In the genomic region with DNA sequence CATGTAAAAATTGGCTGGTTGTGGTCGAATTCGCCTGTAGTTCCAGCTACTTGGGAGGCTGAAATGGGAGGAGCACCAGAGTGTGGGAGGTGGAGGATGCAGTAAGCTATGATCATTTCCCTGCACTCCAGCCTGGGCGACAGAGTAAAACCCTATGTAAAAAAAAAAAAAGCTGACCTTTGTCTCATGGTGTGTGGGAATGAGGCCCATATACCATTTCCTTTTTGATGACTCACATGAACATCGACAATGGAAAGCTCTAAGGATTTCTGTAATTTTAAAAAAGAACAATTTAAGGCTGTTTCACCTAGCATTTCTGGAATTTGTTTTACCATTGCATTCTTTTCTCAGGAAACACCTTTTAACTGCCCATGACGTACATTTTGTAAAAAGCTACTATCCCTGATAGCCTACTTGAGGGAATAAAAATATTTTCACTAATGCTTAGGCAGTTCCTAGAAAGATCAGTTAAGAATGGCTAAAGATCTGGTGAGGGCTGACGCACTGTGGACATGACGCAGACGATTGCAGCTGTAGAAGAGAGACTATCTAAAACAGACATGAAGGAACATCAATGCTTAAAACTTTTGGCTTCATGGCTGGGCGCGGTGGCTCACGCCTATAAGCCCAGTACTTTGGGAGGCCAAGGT, we compare ENCODE assay signal across 20 cellular contexts.
DNase-seq lines count a peak whose midpoint lies in the region; ATAC-seq, FAIRE-seq and TF ChIP-seq lines count a peak whose summit lies in the region.
"Had no signal": no experiment of that assay in that cellular context is flagged by ENCODE, and none has a peak within 500 bp of the region (broad histone marks: within the 10 kb centered on the region; RNA-seq: fewer than 3 reads in every experiment).

No MANE protein-coding gene starts in this region.

- H3K27me3 Mint-ChIP-seq in MCF 10A (ENCODE audit: insufficient read depth, unreplicated experiment) (no peaks in the 10 kb centered on the region), astrocyte (ENCODE audit: low read depth, unreplicated experiment) (no peaks in the 10 kb centered on the region)
- no peaks in the 10 kb centered on the region for H3K27me3 Mint-ChIP-seq in activated CD8-positive, alpha-beta T cell treated with anti-CD3 and anti-CD28 coated beads, Interleukin-2, amount 10 ng/mL, durations not matched to agents 7 days and 5 days (ENCODE audit: low read depth)
- H3K27me3 Mint-ChIP-seq: CD4-positive, CD25-positive, alpha-beta regulatory T cell had no signal

- H3K36me3 Mint-ChIP-seq in MCF 10A (ENCODE audit: insufficient read depth, unreplicated experiment) (no peaks in the 10 kb centered on the region), astrocyte (ENCODE audit: low read depth, unreplicated experiment) (no peaks in the 10 kb centered on the region)
- no peaks in the 10 kb centered on the region for H3K36me3 Mint-ChIP-seq in activated CD8-positive, alpha-beta T cell treated with anti-CD3 and anti-CD28 coated beads, Interleukin-2, amount 10 ng/mL, durations not matched to agents 7 days and 5 days (ENCODE audit: low read depth)
- H3K36me3 Mint-ChIP-seq: activated naive CD4-positive, alpha-beta T cell treated with anti-CD3 and anti-CD28 coated beads, Interleukin-2, amount 50 U/mL, for 72 hours; CD4-positive, CD25-positive, alpha-beta regulatory T cell had no signal

- DNase-seq in MCF 10A (ENCODE audit: unreplicated experiment): peak; percentile 35
- no peak for DNase-seq in breast epithelium (ENCODE audit: low spot score in 2 of 2)
- DNase-seq in astrocyte (ENCODE audit: low read depth): peak; percentile 33
- peak; percentile 83 for DNase-seq in iris pigment epithelial cell (ENCODE audit: low read depth)
- no peak for DNase-seq in mucosa of gallbladder (ENCODE audit: low spot score)
- DNase-seq in NCI-H1048 (lab: John Stamatoyannopoulos, UW): no peak
- DNase-seq in Right ventricle myocardium inferior (ENCODE audit: missing footprints): no peak
- no peak for DNase-seq in activated CD8-positive, alpha-beta T cell treated with anti-CD3 and anti-CD28 coated beads, Interleukin-2, amount 10 ng/mL, durations not matched to agents 7 days and 5 days
- DNase-seq: activated CD4-positive, CD25-positive, alpha-beta regulatory T cell treated with anti-CD3 and anti-CD28 coated beads, Interleukin-2, amount 50 U/mL, for 72 hours; CD4-positive, CD25-positive, alpha-beta regulatory T cell; central memory CD4-positive, alpha-beta T cell; kidney; NCI-H2081; NCI-H748 treated with DMSO at 0.1 percent for 48 hours had no signal

- H3K27ac ChIP-seq in breast epithelium (no peak overlapping the region), astrocyte (ENCODE audit: low read depth, low read length) (peak overlapping the region; percentile 49)
- H3K27ac ChIP-seq: parathyroid adenoma had no signal

- no peaks in the 10 kb centered on the region for H3K79me2 ChIP-seq in astrocyte (ENCODE audit: insufficient read depth, low read length)
- H3K79me2 ChIP-seq: parathyroid adenoma had no signal

- CTCF ChIA-PET in MCF 10A (lab: Yijun Ruan, JAX): interaction anchor here (0.7 to 0.9 kb wide), 2 partner anchors 30 to 398 kb away, joined by 3 read pairs; no protein-coding TSS in a partner anchor
- CTCF ChIA-PET in activated CD8-positive, alpha-beta T cell treated with anti-CD3 and anti-CD28 coated beads, Interleukin-2, amount 10 ng/mL, durations not matched to agents 7 days and 5 days (lab: Charles Lee): no interaction called here

- peak overlapping the region; percentile 16 for H3K4me2 ChIP-seq in astrocyte (ENCODE audit: low read length)

- H3K36me3 ChIP-seq in breast epithelium: no peaks in the 10 kb centered on the region
- H3K36me3 ChIP-seq in astrocyte (ENCODE audit: insufficient read depth, low read length): no peaks in the 10 kb centered on the region
- H3K36me3 ChIP-seq: heart left ventricle had no signal

- no peak for ATAC-seq in Right ventricle myocardium inferior
- no peak for ATAC-seq in activated CD8-positive, alpha-beta T cell treated with anti-CD3 and anti-CD28 coated beads, Interleukin-2, amount 10 ng/mL, durations not matched to agents 7 days and 5 days
- ATAC-seq: activated naive CD4-positive, alpha-beta T cell treated with anti-CD3 and anti-CD28 coated beads, Interleukin-2, amount 50 U/mL, for 72 hours had no signal

- no peaks in the 10 kb centered on the region for H4K20me1 ChIP-seq in astrocyte (ENCODE audit: insufficient read depth, low read length)

- no peak overlapping the region for H3K4me3 Mint-ChIP-seq in MCF 10A (ENCODE audit: unreplicated experiment)
- no peak overlapping the region for H3K4me3 Mint-ChIP-seq in astrocyte (ENCODE audit: unreplicated experiment)
- H3K4me3 Mint-ChIP-seq in activated CD8-positive, alpha-beta T cell treated with anti-CD3 and anti-CD28 coated beads, Interleukin-2, amount 10 ng/mL, durations not matched to agents 7 days and 5 days: no peak overlapping the region
- H3K4me3 Mint-ChIP-seq: CD4-positive, CD25-positive, alpha-beta regulatory T cell; T-helper 1 cell treated with Interleukin-12 subunit alpha and Interleukin-12 subunit beta and Interleukin-4 antibody, amounts not matched to agents 30 μg/mL and 1 μg/mL, for 36 hours had no signal

- no peak for TF ChIP-seq POLR2A in breast epithelium (IDR thresholded peaks at IDR 0.05)

- FAIRE-seq in astrocyte (lab: Jason Lieb, UNC): no peak
- FAIRE-seq: A204.1, G401.6, kidney had no signal

- H3K4me3 ChIP-seq in breast epithelium (no peak overlapping the region), astrocyte (ENCODE audit: insufficient read depth, low read depth, low read length) (no peak overlapping the region)
- H3K4me3 ChIP-seq: heart left ventricle had no signal

- intact Hi-C loops in MCF 10A (cut with micrococcal nuclease) (no loop called here), breast epithelium (cut with DNase I; ENCODE audit: low total_unique reads) (no loop called here), Right ventricle myocardium inferior (cut with DNase I) (no loop called here)

- H2AFZ ChIP-seq in astrocyte (ENCODE audit: low read depth, low read length): no peak overlapping the region
- H2AFZ ChIP-seq: parathyroid adenoma had no signal

- no peaks in the 10 kb centered on the region for H3K4me1 ChIP-seq in breast epithelium
- no peaks in the 10 kb centered on the region for H3K4me1 ChIP-seq in astrocyte (ENCODE audit: insufficient read depth, low read length)
- H3K4me1 ChIP-seq: heart left ventricle, parathyroid adenoma had no signal

- BruUV-seq in MCF 10A (replicated peaks; lab: Mats Ljungman, UMichigan): no TSS peak

- no peaks in the 10 kb centered on the region for H3K9me3 ChIP-seq in breast epithelium
- H3K9me3 ChIP-seq in astrocyte (ENCODE audit: insufficient read depth, low read depth, low read length): no peaks in the 10 kb centered on the region
- H3K9me3 ChIP-seq: heart left ventricle had no signal

- no peak for TF ChIP-seq CTCF in MCF 10A (IDR thresholded peaks at IDR 0.05; ENCODE audit: unreplicated experiment)
- TF ChIP-seq CTCF in breast epithelium (IDR thresholded peaks at IDR 0.05): no peak
- no peak for TF ChIP-seq CTCF in astrocyte (IDR thresholded peaks at IDR 0.05; ENCODE audit: insufficient read depth, low read depth, low read length)

- no peaks in the 10 kb centered on the region for H3K27me3 ChIP-seq in breast epithelium
- no peaks in the 10 kb centered on the region for H3K27me3 ChIP-seq in astrocyte (ENCODE audit: insufficient read depth, low read length)
- H3K27me3 ChIP-seq: heart left ventricle had no signal

- H3K27ac Mint-ChIP-seq in MCF 10A (ENCODE audit: low read depth, unreplicated experiment) (no peak overlapping the region), astrocyte (ENCODE audit: unreplicated experiment) (peak overlapping the region; percentile 94)
- H3K27ac Mint-ChIP-seq in activated CD8-positive, alpha-beta T cell treated with anti-CD3 and anti-CD28 coated beads, Interleukin-2, amount 10 ng/mL, durations not matched to agents 7 days and 5 days: no peak overlapping the region
- H3K27ac Mint-ChIP-seq: activated naive CD4-positive, alpha-beta T cell treated with anti-CD3 and anti-CD28 coated beads, Interleukin-2, amount 50 U/mL, for 72 hours; CD4-positive, CD25-positive, alpha-beta regulatory T cell; T-helper 1 cell treated with Interleukin-12 subunit alpha and Interleukin-12 subunit beta and Interleukin-4 antibody, amounts not matched to agents 30 μg/mL and 1 μg/mL, for 36 hours had no signal

- H3K4me1 Mint-ChIP-seq in MCF 10A (ENCODE audit: insufficient read depth, unreplicated experiment) (no peaks in the 10 kb centered on the region), astrocyte (ENCODE audit: low read depth, unreplicated experiment) (peaks cover 33% of the 10 kb centered on the region)
- H3K4me1 Mint-ChIP-seq in activated CD8-positive, alpha-beta T cell treated with anti-CD3 and anti-CD28 coated beads, Interleukin-2, amount 10 ng/mL, durations not matched to agents 7 days and 5 days (ENCODE audit: low read depth): no peaks in the 10 kb centered on the region
- H3K4me1 Mint-ChIP-seq: CD4-positive, CD25-positive, alpha-beta regulatory T cell had no signal

- H3K9ac ChIP-seq in astrocyte (ENCODE audit: low read length): no peak overlapping the region
- H3K9ac ChIP-seq: parathyroid adenoma had no signal

- no peaks in the 10 kb centered on the region for H3K9me3 Mint-ChIP-seq in MCF 10A (ENCODE audit: unreplicated experiment)
- H3K9me3 Mint-ChIP-seq in astrocyte (ENCODE audit: unreplicated experiment): peaks cover 2% of the 10 kb centered on the region
- H3K9me3 Mint-ChIP-seq in activated CD8-positive, alpha-beta T cell treated with anti-CD3 and anti-CD28 coated beads, Interleukin-2, amount 10 ng/mL, durations not matched to agents 7 days and 5 days (ENCODE audit: insufficient read depth): peaks cover 3% of the 10 kb centered on the region

- POLR2A ChIA-PET in MCF 10A (lab: Yijun Ruan, JAX): interaction anchor here (0.6 kb wide), 1 partner anchor 338 kb away, joined by 3 read pairs; no protein-coding TSS in a partner anchor
- POLR2A ChIA-PET in activated CD8-positive, alpha-beta T cell treated with anti-CD3 and anti-CD28 coated beads, Interleukin-2, amount 10 ng/mL, durations not matched to agents 7 days and 5 days (lab: Charles Lee): no interaction called here

Comparison
In these comparisons a context has a peak if more than half of its experiments do, and no peak if none do; other contexts are left out.
1. DNase-seq: peak in MCF 10A (single experiment), astrocyte (single experiment) and iris pigment epithelial cell (single experiment); none in breast epithelium (0 of 2), mucosa of gallbladder (single experiment), NCI-H1048 (single experiment), Right ventricle myocardium inferior (single experiment) and activated CD8-positive, alpha-beta T cell treated with anti-CD3 and anti-CD28 coated beads, Interleukin-2, amount 10 ng/mL, durations not matched to agents 7 days and 5 days (single experiment).